In the genomic region with DNA sequence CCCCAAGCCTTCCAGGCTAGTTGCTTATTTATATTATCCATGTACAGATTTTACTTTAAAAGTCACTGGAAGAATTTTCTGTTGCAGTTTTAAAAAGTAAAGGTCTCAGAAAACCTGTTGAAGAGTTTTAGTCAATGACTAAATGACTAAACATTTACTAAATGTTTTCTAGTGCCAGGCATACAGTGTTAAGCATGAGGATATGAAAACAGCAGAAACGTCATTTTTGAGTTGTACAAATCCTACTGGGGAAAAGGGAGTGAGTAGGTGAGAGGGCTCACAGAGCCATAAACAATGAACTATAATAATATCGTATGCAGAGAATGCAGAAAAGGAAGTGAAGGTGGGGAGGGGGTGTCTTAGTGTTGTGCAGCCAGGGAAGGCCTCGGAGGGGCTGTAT, we compare ENCODE assay signal across 17 cellular contexts.
DNase-seq lines count a peak whose midpoint lies in the region; ATAC-seq, FAIRE-seq and TF ChIP-seq lines count a peak whose summit lies in the region.
"Had no signal": no experiment of that assay in that cellular context is flagged by ENCODE, and none has a peak within 500 bp of the region (broad histone marks: within the 10 kb centered on the region; RNA-seq: fewer than 3 reads in every experiment).

No MANE protein-coding gene starts in this region.

- H2AFZ ChIP-seq in GM12878 (ENCODE audit: control insufficient read depth, low read depth, low read length) (no peak overlapping the region), H9 (ENCODE audit: low read length) (no peak overlapping the region)

- H3K27me3 ChIP-seq in GM12878 (replicated peaks in 1 of 2; ENCODE audit: control insufficient read depth in 2 of 2, insufficient read depth in 2 of 2, low read length in 1 of 2) (no peaks in the 10 kb centered on the region), brain microvascular endothelial cell (replicated peaks) (no peaks in the 10 kb centered on the region), H9 (ENCODE audit: insufficient read depth, low read length) (no peaks in the 10 kb centered on the region)
- H3K27me3 ChIP-seq: BLaER1 treated with 17β-estradiol and CSF1 and Interleukin-3, amounts not matched to agents 10 nM and 100 nM; MG63 had no signal

- H3K4me3 ChIP-seq in GM12878 (no peak overlapping the region), brain microvascular endothelial cell (ENCODE audit: low read depth, low read length) (no peak overlapping the region)
- H3K4me3 ChIP-seq: BLaER1 treated with 17β-estradiol and CSF1 and Interleukin-3, amounts not matched to agents 10 nM and 100 nM; MG63 had no signal

- H3K9ac ChIP-seq in GM12878 (ENCODE audit: control insufficient read depth, insufficient read depth, low read length) (no peak overlapping the region), H9 (ENCODE audit: extremely low read depth, insufficient read length, low read length) (no peak overlapping the region)
- H3K9ac ChIP-seq: BLaER1 treated with 17β-estradiol and CSF1 and Interleukin-3, amounts not matched to agents 10 nM and 100 nM had no signal

- H3K4me2 ChIP-seq in GM12878 (ENCODE audit: control insufficient read depth, insufficient read depth) (no peak overlapping the region), H9 (ENCODE audit: insufficient read depth, insufficient read length, low read length) (no peak overlapping the region)
- H3K4me2 ChIP-seq: BLaER1 treated with 17β-estradiol and CSF1 and Interleukin-3, amounts not matched to agents 10 nM and 100 nM had no signal

- H3K79me2 ChIP-seq in GM12878 (ENCODE audit: control insufficient read depth, insufficient read depth, low read length) (no peaks in the 10 kb centered on the region), H9 (ENCODE audit: insufficient read depth, low read length) (no peaks in the 10 kb centered on the region)

- DNase-seq in GM12878 (ENCODE audit: low read depth, low spot score) (no peak), glomerular visceral epithelial cell (ENCODE audit: extremely low spot score) (peak; percentile 33), brain microvascular endothelial cell (no peak), caudate nucleus (lab: John Stamatoyannopoulos, UW) (no peak), H9 (no peak), DMS53 (lab: John Stamatoyannopoulos, UW) (no peak)
- DNase-seq: DMS 273 treated with DMSO at 0.1 percent for 48 hours, GOT3, HFFc6, MG63, NCI-H1092 treated with DMSO at 0.1 percent for 48 hours, NCI-H1694, NCI-H82, SHP77 treated with DMSO at 0.1 percent for 48 hours had no signal

- no peak overlapping the region for H3K56ac ChIP-seq in H9 (ENCODE audit: insufficient read length, low read depth, low read length)

- H4K20me1 ChIP-seq in GM12878 (ENCODE audit: control insufficient read depth, insufficient read depth): no peaks in the 10 kb centered on the region
- H4K20me1 ChIP-seq in H9 (ENCODE audit: control insufficient read depth, insufficient read depth, insufficient read length): no peaks in the 10 kb centered on the region
- H4K20me1 ChIP-seq: BLaER1 treated with 17β-estradiol and CSF1 and Interleukin-3, amounts not matched to agents 10 nM and 100 nM had no signal

- H4K5ac ChIP-seq in H9 (ENCODE audit: insufficient read length, low read depth, low read length): no peak overlapping the region

- no TSS peak for BruUV-seq in GM12878 (replicated peaks; lab: Mats Ljungman, UMichigan)

- no peak overlapping the region for H4K8ac ChIP-seq in H9 (replicated peaks; ENCODE audit: insufficient read length, low read depth, low read length)

- H3K36me3 ChIP-seq in GM12878 (ENCODE audit: control insufficient read depth in 2 of 2, insufficient read depth in 2 of 2, low read length in 1 of 2) (no peaks in the 10 kb centered on the region; a peak in 1 of 4 replicates), brain microvascular endothelial cell (replicated peaks) (no peaks in the 10 kb centered on the region)
- H3K36me3 ChIP-seq: BLaER1 treated with 17β-estradiol and CSF1 and Interleukin-3, amounts not matched to agents 10 nM and 100 nM; MG63 had no signal

- 66% methylated on average over 3 of the region's 3 CpGs for WGBS in GM12878 (ENCODE audit: insufficient coverage, insufficient replicate concordance, low lambda C conversion rate, missing lambda C conversion rate)
- no CpG with 5 or more reads among the region's 3 CpGs for WGBS in H9 (ENCODE audit: extremely low coverage, insufficient read length, low lambda C conversion rate)

- RAD21 ChIA-PET in GM12878 (lab: Charles Lee; ENCODE audit: unreplicated experiment): interaction anchor here (1.0 kb wide), 1 partner anchor 19 kb away, joined by 3 read pairs; no protein-coding TSS in a partner anchor

- H3K14ac ChIP-seq in H9 (ENCODE audit: insufficient read depth, low read length): no peak overlapping the region

- no peak overlapping the region for H2BK5ac ChIP-seq in H9 (ENCODE audit: insufficient read length, low read length)

- in situ Hi-C loops in GM12878 (cut with MboI) (no loop called here), brain microvascular endothelial cell (cut with HindIII; ENCODE audit: low pct_ligation_motif_present, low sequenced_read_pairs) (no loop called here)

- no peaks in the 10 kb centered on the region; the same call in 1 of the 3 replicates for H3K9me3 ChIP-seq in GM12878 (replicated peaks; ENCODE audit: control insufficient read depth, insufficient read depth, low read length)
- no peaks in the 10 kb centered on the region for H3K9me3 ChIP-seq in H9 (ENCODE audit: control insufficient read depth, low read depth, low read length)
- H3K9me3 ChIP-seq: BLaER1 treated with 17β-estradiol and CSF1 and Interleukin-3, amounts not matched to agents 10 nM and 100 nM; MG63 had no signal

- TF ChIP-seq CTCF in GM12878 (IDR thresholded peaks at IDR 0.05 in 2 of 3, conservative IDR thresholded peaks at IDR 0.05 in 1 of 3; ENCODE audit: control insufficient read depth in 2 of 3, extremely low read depth in 1 of 3, insufficient read depth in 1 of 3, low read depth in 3 of 3, low read length in 3 of 3) (no peak), nephron (IDR thresholded peaks at IDR 0.05; ENCODE audit: unreplicated experiment in 3 of 3) (no peak), brain microvascular endothelial cell (IDR thresholded peaks at IDR 0.05; ENCODE audit: low read depth, low read length, missing control alignments) (no peak), H9 (conservative IDR thresholded peaks at IDR 0.05) (no peak)

- H2BK15ac ChIP-seq in H9 (ENCODE audit: low read depth, low read length): no peak overlapping the region

- SMC1A ChIA-PET in GM12878 (lab: Charles Lee; ENCODE audit: uncharacterized antibody, unreplicated experiment): interaction anchor here (1.0 to 2.0 kb wide), 3 partner anchors 9 to 70 kb away, joined by 3 to 9 read pairs (median 3); no protein-coding TSS in a partner anchor

- no peak overlapping the region for H4K91ac ChIP-seq in H9 (ENCODE audit: insufficient read length, low read depth, low read length)

- H2AK5ac ChIP-seq in H9 (ENCODE audit: insufficient read length, low read length): no peak overlapping the region

- CTCF ChIA-PET in GM12878 (lab: Yijun Ruan, JAX): interaction anchor here (0.6 to 1.0 kb wide), 2 partner anchors 51 to 397 kb away, joined by 3 read pairs; no protein-coding TSS in a partner anchor

- H3K4me3 Mint-ChIP-seq in nephron (peak overlapping the region in 1 of 3 experiments; percentile 9), H9 (no peak overlapping the region)
- H3K4me3 Mint-ChIP-seq: HFFc6 had no signal

- peak; percentile 56 for ATAC-seq in GM12878
- ATAC-seq: Panc1 had no signal

- H3K4ac ChIP-seq in H9 (ENCODE audit: low read depth, low read length): no peak overlapping the region

- H3K27me3 Mint-ChIP-seq in nephron (ENCODE audit: low read depth) (no peaks in the 10 kb centered on the region), H9 (ENCODE audit: low read depth) (no peaks in the 10 kb centered on the region)

- no peaks in the 10 kb centered on the region for H3K4me1 ChIP-seq in GM12878 (ENCODE audit: control insufficient read depth, insufficient read depth, low read length)
- no peaks in the 10 kb centered on the region for H3K4me1 ChIP-seq in H9 (ENCODE audit: insufficient read depth, low read length)
- H3K4me1 ChIP-seq: BLaER1 treated with 17β-estradiol and CSF1 and Interleukin-3, amounts not matched to agents 10 nM and 100 nM had no signal

- peaks cover 21% of the 10 kb centered on the region for H3K4me1 Mint-ChIP-seq in nephron
- H3K4me1 Mint-ChIP-seq in H9: no peaks in the 10 kb centered on the region

- POLR2A ChIA-PET in GM12878 (lab: Charles Lee): no interaction called here

- no peak overlapping the region for H2BK120ac ChIP-seq in H9 (ENCODE audit: low read depth, low read length, poor library complexity, severe bottlenecking)

- no peak overlapping the region for H3K18ac ChIP-seq in H9 (ENCODE audit: insufficient read length, low read depth, low read length)

- TF ChIP-seq RAD21 in GM12878 (IDR thresholded peaks at IDR 0.05; ENCODE audit: insufficient read depth, low read depth, low read length): no peak

- FAIRE-seq in GM12878 (lab: Jason Lieb, UNC): no peak

- no peak overlapping the region for H2BK20ac ChIP-seq in H9 (ENCODE audit: low read depth, low read length, poor library complexity, severe bottlenecking)

- intact Hi-C loops in GM12878 (cut with micrococcal nuclease; ENCODE audit: unreplicated experiment): no loop called here

- TF ChIP-seq POLR2A in GM12878 (IDR thresholded peaks at IDR 0.05; ENCODE audit: low read depth, low read length): no peak

- H3K27ac Mint-ChIP-seq in nephron (peak overlapping the region; percentile 52 to 84 (median 79)), H9 (peak overlapping the region in 1 of 3 experiments; percentile 8; a peak in 1 of 7 replicates)
- H3K27ac Mint-ChIP-seq: HFFc6 had no signal

- H3K9me3 Mint-ChIP-seq in nephron (no peaks in the 10 kb centered on the region), H9 (no peaks in the 10 kb centered on the region)

- H3K27ac ChIP-seq in GM12878 (ENCODE audit: control insufficient read depth, insufficient read depth): no peak overlapping the region
- H3K27ac ChIP-seq in brain microvascular endothelial cell: no peak overlapping the region
- H3K27ac ChIP-seq in caudate nucleus (ENCODE audit: low read depth, low read length): no peak overlapping the region
- no peak overlapping the region for H3K27ac ChIP-seq in H9 (ENCODE audit: insufficient read length, low read depth, low read length)
- H3K27ac ChIP-seq: BLaER1 treated with 17β-estradiol and CSF1 and Interleukin-3, amounts not matched to agents 10 nM and 100 nM had no signal

- no peak overlapping the region for H2BK12ac ChIP-seq in H9 (ENCODE audit: insufficient read length, low read depth, low read length)

- TF ChIP-seq EP300 in GM12878 (IDR thresholded peaks at IDR 0.05; ENCODE audit: borderline replicate concordance in 1 of 2, control insufficient read depth in 1 of 2, low read depth in 2 of 2, low read length in 2 of 2): no peak

- H3K79me1 ChIP-seq in H9 (ENCODE audit: insufficient read depth, low read depth, low read length, poor library complexity, severe bottlenecking): no peaks in the 10 kb centered on the region

- H3K36me3 Mint-ChIP-seq in nephron (ENCODE audit: low read depth) (peaks cover 12% of the 10 kb centered on the region), H9 (ENCODE audit: insufficient read depth in 1 of 3, low read depth in 3 of 3) (no peaks in the 10 kb centered on the region)

- H3K23me2 ChIP-seq in H9 (ENCODE audit: insufficient read length, low read depth, low read length, poor library complexity, severe bottlenecking): no peaks in the 10 kb centered on the region

- no peak overlapping the region for H3K23ac ChIP-seq in H9 (ENCODE audit: insufficient read length, low read depth, low read length)

- H3T11ph ChIP-seq in H9 (ENCODE audit: low read length): no peak overlapping the region
